Comparison of ENCODE assay signal across 11 cellular contexts in the genomic region with DNA sequence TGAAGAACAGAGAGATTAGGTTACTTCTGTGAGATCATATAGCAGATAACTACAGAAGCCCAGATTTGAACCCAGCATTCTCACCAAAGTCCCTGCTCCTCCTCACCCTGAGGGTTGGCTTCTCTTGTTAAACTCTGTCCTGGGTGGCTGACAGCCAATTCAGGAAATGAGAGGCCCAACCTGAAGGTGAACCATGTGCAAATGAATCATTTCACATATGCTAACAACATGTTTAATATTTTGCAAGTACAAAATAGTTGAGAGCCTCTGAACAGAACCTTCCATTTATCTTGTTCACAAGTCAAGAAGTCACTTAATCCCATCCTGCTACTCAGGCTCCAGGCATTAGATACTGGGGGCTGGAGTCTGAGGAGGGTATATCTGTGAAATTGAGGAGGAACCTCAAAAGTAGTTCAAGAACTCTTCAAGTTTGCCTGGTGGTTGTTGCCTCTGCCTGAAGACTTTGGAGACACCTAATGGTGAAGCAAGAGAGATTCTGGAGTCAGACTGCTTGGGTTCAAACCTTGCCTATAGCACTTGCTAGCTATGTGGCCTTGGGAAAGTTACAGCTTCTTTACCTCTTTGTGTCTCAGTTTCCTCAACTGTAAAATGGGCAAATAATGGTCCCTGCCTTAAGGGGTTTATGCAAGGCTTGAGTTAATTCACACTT.
DNase-seq lines count a peak whose midpoint lies in the region; ATAC-seq, FAIRE-seq and TF ChIP-seq lines count a peak whose summit lies in the region.
"Had no signal": no experiment of that assay in that cellular context is flagged by ENCODE, and none has a peak within 500 bp of the region (broad histone marks: within the 10 kb centered on the region; RNA-seq: fewer than 3 reads in every experiment).

No MANE protein-coding gene starts in this region.

- no peak for TF ChIP-seq POLR2A in A549 (IDR thresholded peaks at IDR 0.05; ENCODE audit: low read length)
- TF ChIP-seq POLR2A in ovary (IDR thresholded peaks at IDR 0.05): no peak

- intact Hi-C loops in Panc1 (cut with micrococcal nuclease; ENCODE audit: unreplicated experiment) (no loop called here), ovary (cut with DNase I) (no loop called here)

- FAIRE-seq in A549 (lab: Jason Lieb, UNC): no peak

- H3K4me3 ChIP-seq in A549: no peak overlapping the region
- H3K4me3 ChIP-seq in GM23248: no peak overlapping the region
- H3K4me3 ChIP-seq in Panc1 (ENCODE audit: low read depth in 2 of 2, low read length in 2 of 2): no peak overlapping the region
- H3K4me3 ChIP-seq in epithelial cell of proximal tubule (ENCODE audit: low read depth, low read length): no peak overlapping the region
- no peak overlapping the region for H3K4me3 ChIP-seq in ovary
- H3K4me3 ChIP-seq: thoracic aorta had no signal

- H3K9ac ChIP-seq in GM23248: no peak overlapping the region

- H3K36me3 ChIP-seq in GM23248 (ENCODE audit: low read depth) (no peaks in the 10 kb centered on the region), Panc1 (ENCODE audit: control insufficient read depth, insufficient read depth, low read length) (no peaks in the 10 kb centered on the region), ovary (no peaks in the 10 kb centered on the region)
- H3K36me3 ChIP-seq: thoracic aorta had no signal

- H3K4me2 ChIP-seq in A549 (no peak overlapping the region), GM23248 (ENCODE audit: unreplicated experiment) (peak overlapping the region; percentile 8)

- POLR2A ChIA-PET in A549 (lab: Yijun Ruan, JAX) (no interaction called here), Panc1 (lab: Charles Lee) (no interaction called here)

- DNase-seq in A549 (ENCODE audit: low read depth in 1 of 2, low spot score in 1 of 2) (no peak), GM23248 (peak; percentile 75), Panc1 (ENCODE audit: low read depth, low spot score) (no peak), epithelial cell of proximal tubule (ENCODE audit: low read depth) (peak; percentile 27), ovary (no peak)
- DNase-seq: activated naive CD8-positive, alpha-beta T cell treated with anti-CD3 and anti-CD28 coated beads, Interleukin-2, amount 50 U/mL, for 24 hours; NCI-H2081 treated with DMSO at 0.1 percent for 48 hours had no signal

- H3K9me2 ChIP-seq in GM23248 (ENCODE audit: insufficient read depth): no peaks in the 10 kb centered on the region

- no peak for ATAC-seq in A549
- no peak for ATAC-seq in Panc1
- no peak for ATAC-seq in HG02678 (IDR thresholded peaks at IDR 0.05; ENCODE audit: unreplicated experiment)
- ATAC-seq in HG03135 (IDR thresholded peaks at IDR 0.05; ENCODE audit: unreplicated experiment): no peak
- no peak for ATAC-seq in HG03432 (IDR thresholded peaks at IDR 0.05; ENCODE audit: unreplicated experiment)
- ATAC-seq: activated naive CD8-positive, alpha-beta T cell treated with anti-CD3 and anti-CD28 coated beads, Interleukin-2, amount 50 U/mL, for 24 hours had no signal

- peaks cover 23% of the 10 kb centered on the region for H3F3A ChIP-seq in GM23248 (ENCODE audit: insufficient read depth)

- TF ChIP-seq CTCF in A549 (IDR thresholded peaks at IDR 0.05): no peak
- peak; percentile 10; the same call in 1 of the 2 replicates for TF ChIP-seq CTCF in Panc1 (IDR thresholded peaks at IDR 0.05)
- peak; percentile 40 for TF ChIP-seq CTCF in epithelial cell of proximal tubule (conservative IDR thresholded peaks at IDR 0.05; ENCODE audit: low read depth, low read length)
- TF ChIP-seq CTCF in ovary (IDR thresholded peaks at IDR 0.05): no peak

- in situ Hi-C loops in GM23248 (cut with MboI) (no loop called here), Panc1 (cut with HindIII; ENCODE audit: low pct_unique_long_range_greater_than_20kb, low sequenced_read_pairs) (no loop called here)

- H2AFZ ChIP-seq in GM23248: no peak overlapping the region

- no peak for TF ChIP-seq EP300 in A549 (IDR thresholded peaks at IDR 0.05)
- TF ChIP-seq EP300 in ovary (IDR thresholded peaks at IDR 0.05): no peak

- H3K9me3 ChIP-seq in A549: peaks cover 15% of the 10 kb centered on the region; the same call in 2 of the 3 replicates
- H3K9me3 ChIP-seq in GM23248 (ENCODE audit: low read depth): no peaks in the 10 kb centered on the region
- H3K9me3 ChIP-seq in Panc1 (ENCODE audit: control insufficient read depth, insufficient read depth, low read depth, low read length): no peaks in the 10 kb centered on the region
- no peaks in the 10 kb centered on the region for H3K9me3 ChIP-seq in ovary
- H3K9me3 ChIP-seq: thoracic aorta had no signal

- CTCF ChIA-PET in A549 (lab: Yijun Ruan, JAX): no interaction called here
- CTCF ChIA-PET in Panc1 (lab: Charles Lee): no interaction called here

- H3K4me1 ChIP-seq in A549: peaks cover 12% of the 10 kb centered on the region
- H3K4me1 ChIP-seq in GM23248 (ENCODE audit: insufficient read depth): peaks cover 27% of the 10 kb centered on the region
- no peaks in the 10 kb centered on the region for H3K4me1 ChIP-seq in Panc1 (ENCODE audit: control insufficient read depth, insufficient read depth, low read length)
- H3K4me1 ChIP-seq in ovary (ENCODE audit: insufficient read depth): no peaks in the 10 kb centered on the region

- no peaks in the 10 kb centered on the region for H3K79me2 ChIP-seq in GM23248 (ENCODE audit: insufficient read depth)

- no peak for TF ChIP-seq RAD21 in A549 (conservative IDR thresholded peaks at IDR 0.05 in 1 of 2, IDR thresholded peaks at IDR 0.05 in 1 of 2)

- no TSS peak for BruUV-seq in Panc1 (replicated peaks; lab: Mats Ljungman, UMichigan)

- H3K27ac ChIP-seq in A549 (peak overlapping the region in 1 of 2 experiments; percentile 76; a peak in 3 of 6 replicates), GM23248 (peak overlapping the region; percentile 10; the same call in 1 of the 2 replicates), Panc1 (ENCODE audit: low read length) (no peak overlapping the region), ovary (no peak overlapping the region)
- H3K27ac ChIP-seq: thoracic aorta had no signal

- no peaks in the 10 kb centered on the region for H3K27me3 ChIP-seq in GM23248 (replicated peaks; ENCODE audit: insufficient read depth)
- no peaks in the 10 kb centered on the region for H3K27me3 ChIP-seq in Panc1 (ENCODE audit: control insufficient read depth, insufficient read depth, low read length)
- H3K27me3 ChIP-seq in ovary: no peaks in the 10 kb centered on the region

- H4K20me1 ChIP-seq in GM23248 (ENCODE audit: insufficient read depth): no peaks in the 10 kb centered on the region

TF ChIP-seq in A549, 52 proteins besides CTCF, POLR2A, EP300 and RAD21:
- no peak for TF ChIP-seq RNF2 (IDR thresholded peaks at IDR 0.05; ENCODE audit: borderline replicate concordance, low read depth)
- TF ChIP-seq, protein P1, sequence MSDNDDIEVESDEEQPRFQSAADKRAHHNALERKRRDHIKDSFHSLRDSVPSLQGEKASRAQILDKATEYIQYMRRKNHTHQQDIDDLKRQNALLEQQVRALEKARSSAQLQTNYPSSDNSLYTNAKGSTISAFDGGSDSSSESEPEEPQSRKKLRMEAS (IDR thresholded peaks at IDR 0.05): 0 out of 2 replicates have a peak, but pooled peaks have one; percentile 13

Comparison
In these comparisons a context has a peak if more than half of its experiments do, and no peak if none do; other contexts are left out.
1. DNase-seq: peak in GM23248 (single experiment) and epithelial cell of proximal tubule (single experiment); none in A549 (0 of 2), Panc1 (single experiment) and ovary (0 of 5).
2. CTCF ChIP-seq: peak in Panc1 (single experiment) and epithelial cell of proximal tubule (single experiment); none in A549 (single experiment) and ovary (0 of 3).